Comparison of ENCODE assay signal across 34 cellular contexts in genomic region chr3:159148466-159148865, GRCh38.
"Had no signal": no experiment of that assay in that cellular context is flagged by ENCODE, and none has a peak within 500 bp of the region (broad histone marks: within the 10 kb centered on the region; RNA-seq: fewer than 3 reads in every experiment).

No MANE protein-coding gene starts in this region.

- DNase-seq: activated effector memory CD4-positive, alpha-beta T cell treated with anti-CD3 and anti-CD28 coated beads, Interleukin-2, amount 50 U/mL, for 16 hours; activated effector memory CD4-positive, alpha-beta T cell treated with Interleukin-2 at 50 U/mL for 16 hours; activated gamma-delta T cell; activated gamma-delta T cell treated with Interleukin-2 at 50 U/mL for 16 hours; activated naive CD4-positive, alpha-beta T cell; activated naive CD4-positive, alpha-beta T cell treated with anti-CD3 and anti-CD28 coated beads for 36 hours; activated naive CD4-positive, alpha-beta T cell treated with anti-CD3 and anti-CD28 coated beads, Interleukin-2, amount 10 ng/mL, durations not matched to agents 7 days and 5 days; activated naive CD4-positive, alpha-beta T cell treated with anti-CD3 and anti-CD28 coated beads, Interleukin-2, amount 50 U/mL, for 16 hours; activated naive CD4-positive, alpha-beta T cell treated with Interleukin-2 at 50 U/mL for 16 hours; activated naive CD8-positive, alpha-beta T cell treated with anti-CD3 and anti-CD28 coated beads for 36 hours; activated naive CD8-positive, alpha-beta T cell treated with anti-CD3 and anti-CD28 coated beads, Interleukin-2, amount 10 ng/mL, durations not matched to agents 7 days and 5 days; activated naive CD8-positive, alpha-beta T cell treated with anti-CD3 and anti-CD28 coated beads, Interleukin-2, amount 50 U/mL, for 24 hours; activated T-cell treated with anti-CD3 and anti-CD28 coated beads, Interleukin-2, amount 50 U/mL, for 1 hour; activated T-cell treated with anti-CD3 and anti-CD28 coated beads, Interleukin-2, amount 50 U/mL, for 24 hours; activated T-cell treated with anti-CD3 and anti-CD28 coated beads, Interleukin-2, amount 50 U/mL, for 4 hours; activated T-cell treated with anti-CD3 and anti-CD28 coated beads, Interleukin-2, amount 50 U/mL, for 48 hours; activated T-cell treated with anti-CD3 and anti-CD28 coated beads, Interleukin-2, amount 50 U/mL, for 72 hours; adrenal gland; amniotic stem cell; amygdala; anterior cingulate cortex; aorta; body of pancreas; brain microvascular endothelial cell; caudate nucleus; central memory CD4-positive, alpha-beta T cell; cerebellar nuclear complex had no signal

- H3K4me1 ChIP-seq: adrenal gland, ascending aorta, body of pancreas, breast epithelium had no signal

- H3K27ac ChIP-seq: adrenal gland, ascending aorta, body of pancreas, brain microvascular endothelial cell, breast epithelium, cardiac muscle cell had no signal

- H3K9me3 ChIP-seq: adrenal gland, ascending aorta, body of pancreas, breast epithelium had no signal

- H3K4me3 ChIP-seq: adrenal gland, ascending aorta, body of pancreas, breast epithelium, cardiac muscle cell had no signal

- H3K27me3 ChIP-seq: adrenal gland, ascending aorta, body of pancreas, brain microvascular endothelial cell, breast epithelium, cardiac muscle cell had no signal

- FAIRE-seq: astrocyte, bronchial epithelial cell had no signal

- H3K36me3 ChIP-seq: adrenal gland, ascending aorta, brain microvascular endothelial cell, breast epithelium, cardiac muscle cell had no signal

- ATAC-seq: activated naive CD4-positive, alpha-beta T cell treated with anti-CD3 and anti-CD28 coated beads, Interleukin-2, amount 50 U/mL, for 72 hours; activated naive CD8-positive, alpha-beta T cell treated with anti-CD3 and anti-CD28 coated beads, Interleukin-2, amount 50 U/mL, for 24 hours; activated T-cell treated with anti-CD3 and anti-CD28 coated beads, Interleukin-2, amount 50 U/mL, for 4 hours; activated T-cell treated with anti-CD3 and anti-CD28 coated beads, Interleukin-2, amount 50 U/mL, for 72 hours; activated T-helper 17 cell treated with anti-CD3 and anti-CD28 coated beads, Interleukin-2, amount 50 U/mL, for 72 hours; body of pancreas had no signal
